ENCODE assay signal across 22 cellular contexts in the genomic region with DNA sequence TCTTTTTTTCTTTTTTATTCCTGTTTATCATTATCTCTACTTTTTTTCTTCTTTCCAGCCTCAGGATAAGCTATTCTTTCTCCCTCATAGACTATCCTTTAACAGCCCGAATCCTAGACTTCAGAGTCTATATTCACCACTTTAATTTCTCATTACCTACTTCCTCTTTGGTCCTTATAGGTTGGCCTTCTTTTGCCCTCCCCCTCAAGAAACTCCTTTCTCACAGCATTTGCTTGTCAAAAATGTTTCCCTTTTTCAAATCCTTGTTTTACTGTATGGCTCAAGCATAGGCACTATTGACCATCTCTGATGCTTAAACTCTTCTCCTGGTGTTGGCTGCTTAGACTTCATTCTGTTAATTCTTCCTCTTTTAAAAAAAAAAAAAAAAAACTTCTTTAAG. TPM values are rescaled to one million over a fixed set of nuclear protein-coding genes. Genes with fewer than 3 reads are reported as not detected.
DNase-seq lines count a peak whose midpoint lies in the region; ATAC-seq, FAIRE-seq and TF ChIP-seq lines count a peak whose summit lies in the region.
"Had no signal": no experiment of that assay in that cellular context is flagged by ENCODE, and none has a peak within 500 bp of the region (broad histone marks: within the 10 kb centered on the region; RNA-seq: fewer than 3 reads in every experiment).

No MANE protein-coding gene starts in this region.

- no peak for ATAC-seq in GM21717 (IDR thresholded peaks at IDR 0.05; ENCODE audit: unreplicated experiment)
- ATAC-seq in body of pancreas = no peak
- ATAC-seq: CD8-positive, alpha-beta T cell; effector memory CD8-positive, alpha-beta T cell; stimulated activated naive CD8-positive, alpha-beta T cell treated with anti-CD3 and anti-CD28 coated beads, Interleukin-15, amount 100 ng/mL, for 72 hours had no signal

- 69 to 90% methylated on average over 1 of the region's 1 CpG for WGBS in body of pancreas, 2 donors

- no peak overlapping the region for H3K4me3 Mint-ChIP-seq in nephron progenitor cell
- H3K4me3 Mint-ChIP-seq: CD8-positive, alpha-beta T cell; effector memory CD8-positive, alpha-beta T cell; stimulated activated naive CD8-positive, alpha-beta T cell treated with anti-CD3 and anti-CD28 coated beads, Interleukin-15, amount 100 ng/mL, for 72 hours; type B pancreatic cell had no signal

- no peaks in the 10 kb centered on the region for H3K4me1 Mint-ChIP-seq in nephron progenitor cell
- H3K4me1 Mint-ChIP-seq: stimulated activated naive CD8-positive, alpha-beta T cell treated with anti-CD3 and anti-CD28 coated beads, Interleukin-15, amount 100 ng/mL, for 72 hours had no signal

- H3K4me1 ChIP-seq in Karpas-422 (ENCODE audit: low read length) (peaks cover 15% of the 10 kb centered on the region), body of pancreas (no peaks in the 10 kb centered on the region)
- H3K4me1 ChIP-seq: sigmoid colon had no signal

- TF ChIP-seq CTCF in nephron progenitor cell (IDR thresholded peaks at IDR 0.05) = no peak
- TF ChIP-seq CTCF in body of pancreas (IDR thresholded peaks at IDR 0.05) = no peak

- H3K27ac ChIP-seq in Karpas-422 (ENCODE audit: low read length) = peak overlapping the region; percentile 18; the same call in 1 of the 2 replicates
- no peak overlapping the region for H3K27ac ChIP-seq in body of pancreas
- H3K27ac ChIP-seq: sigmoid colon had no signal

- H3K36me3 ChIP-seq in Karpas-422 (ENCODE audit: insufficient read depth, low read length) = peaks cover 34% of the 10 kb centered on the region; the same call in 1 of the 2 replicates
- no peaks in the 10 kb centered on the region for H3K36me3 ChIP-seq in body of pancreas (replicated peaks in 1 of 2; ENCODE audit: insufficient read depth in 1 of 2, low read depth in 2 of 2)

- peaks cover 2% of the 10 kb centered on the region for H3K27me3 Mint-ChIP-seq in nephron progenitor cell (ENCODE audit: low read depth, poor library complexity)
- H3K27me3 Mint-ChIP-seq: effector memory CD8-positive, alpha-beta T cell; stimulated activated naive CD8-positive, alpha-beta T cell treated with anti-CD3 and anti-CD28 coated beads, Interleukin-15, amount 100 ng/mL, for 72 hours; type B pancreatic cell had no signal

- FAIRE-seq in GM18507 (lab: Jason Lieb, UNC) = peak; percentile 47

- H3K9me3 ChIP-seq in Karpas-422 (ENCODE audit: low read length) = no peaks in the 10 kb centered on the region
- H3K9me3 ChIP-seq in body of pancreas = no peaks in the 10 kb centered on the region
- H3K9me3 ChIP-seq: sigmoid colon, SK-N-SH had no signal

- no peak overlapping the region for H3K9ac ChIP-seq in Karpas-422 (ENCODE audit: low read length)
- H3K9ac ChIP-seq: SK-N-SH had no signal

- no peak for TF ChIP-seq POLR2A in body of pancreas (IDR thresholded peaks at IDR 0.05)

- H3K79me2 ChIP-seq in Karpas-422 (ENCODE audit: low read length) = no peaks in the 10 kb centered on the region; the same call in 1 of the 2 replicates

- peaks cover 1% of the 10 kb centered on the region for H3K9me3 Mint-ChIP-seq in nephron progenitor cell
- H3K9me3 Mint-ChIP-seq: CD8-positive, alpha-beta T cell; effector memory CD8-positive, alpha-beta T cell; stimulated activated naive CD8-positive, alpha-beta T cell treated with anti-CD3 and anti-CD28 coated beads, Interleukin-15, amount 100 ng/mL, for 72 hours; type B pancreatic cell had no signal

- H2AFZ ChIP-seq in Karpas-422 (ENCODE audit: low read length) = 0 out of 2 replicates have a peak overlapping the region, but pooled peaks have one; percentile 7

- H3K4me2 ChIP-seq in Karpas-422 (ENCODE audit: low read depth, low read length, poor library complexity, severe bottlenecking) = peak overlapping the region; percentile 33
- H3K4me2 ChIP-seq: SK-N-SH had no signal

- no peak for DNase-seq in GM18507 (ENCODE audit: extremely low spot score, insufficient read length, low read depth)
- peak; percentile 77 for DNase-seq in Karpas-422
- peak; percentile 6 for DNase-seq in SKM-1 (lab: John Stamatoyannopoulos, UW; ENCODE audit: unreplicated experiment)
- no peak for DNase-seq in nephron progenitor cell
- DNase-seq in activated CD4-positive, CD25-positive, alpha-beta regulatory T cell (lab: John Stamatoyannopoulos, UW) = no peak
- DNase-seq in NCI-H128 (lab: John Stamatoyannopoulos, UW; ENCODE audit: unreplicated experiment) = no peak
- DNase-seq in body of pancreas = no peak
- DNase-seq: activated CD4-positive, alpha-beta T cell treated with anti-CD3 and anti-CD28 coated beads, Interleukin-2, amount 50 U/mL, for 48 hours; activated naive CD4-positive, alpha-beta T cell treated with Interleukin-2 at 50 U/mL for 16 hours; aorta; CD8-positive, alpha-beta T cell; DMS79 treated with DMSO at 0.1 percent for 48 hours; effector memory CD8-positive, alpha-beta T cell; glutamatergic neuron; NCI-H1105; NCI-H2107; NCI-H524 treated with DMSO at 0.1 percent for 48 hours; sigmoid colon; SK-N-SH; stimulated activated naive CD8-positive, alpha-beta T cell treated with anti-CD3 and anti-CD28 coated beads, Interleukin-15, amount 100 ng/mL, for 72 hours had no signal

- H3K4me3 ChIP-seq in Karpas-422 (ENCODE audit: low read length) = no peak overlapping the region
- no peak overlapping the region for H3K4me3 ChIP-seq in body of pancreas
- H3K4me3 ChIP-seq: sigmoid colon had no signal

- no peaks in the 10 kb centered on the region for H3K27me3 ChIP-seq in Karpas-422 (ENCODE audit: low read length)
- no peaks in the 10 kb centered on the region for H3K27me3 ChIP-seq in body of pancreas
- H3K27me3 ChIP-seq: sigmoid colon had no signal

- no peaks in the 10 kb centered on the region for H3K9me2 ChIP-seq in Karpas-422 (replicated peaks; ENCODE audit: insufficient read depth, low read length)
- H3K9me2 ChIP-seq: SK-N-SH had no signal

- intact Hi-C loops in body of pancreas (cut with DNase I) = no loop called here

- peaks cover 74% of the 10 kb centered on the region for H3K36me3 Mint-ChIP-seq in nephron progenitor cell (ENCODE audit: low read depth)

- no peaks in the 10 kb centered on the region for H4K20me1 ChIP-seq in Karpas-422 (ENCODE audit: insufficient read depth, low read depth, low read length)

- peak overlapping the region; percentile 2 for H3K27ac Mint-ChIP-seq in nephron progenitor cell
- H3K27ac Mint-ChIP-seq: CD8-positive, alpha-beta T cell; effector memory CD8-positive, alpha-beta T cell; type B pancreatic cell had no signal

RNA-seq across cellular contexts. Expression of a gene that starts 52.5 kb away (rescaled TPM):
- total RNA-seq in Karpas-422 (2014; rRNA removed; shearing (Covaris generic); ENCODE audit: low replicate concordance) = 31.4 and 42.3 TPM in 2 replicates
- total RNA-seq in body of pancreas = 10 to 100 TPM in 1 of 2 donors, 1 to 10 TPM in 1; 9.2 to 20.0 TPM

RNA-seq across cellular contexts. Expression of a gene that starts 52.6 kb away (rescaled TPM):
- 51.3 and 71.7 TPM in 2 replicates for total RNA-seq in Karpas-422 (2014; rRNA removed; shearing (Covaris generic); ENCODE audit: low replicate concordance)
- 10 to 100 TPM; 11.5 to 26.5 TPM for total RNA-seq in body of pancreas

Comparison
In these comparisons a context has a peak if more than half of its experiments do, and no peak if none do; other contexts are left out.
1. DNase-seq: peak in Karpas-422 (single experiment) and SKM-1 (single experiment); none in GM18507 (single experiment), nephron progenitor cell (single experiment), activated CD4-positive, CD25-positive, alpha-beta regulatory T cell (0 of 4), NCI-H128 (single experiment) and body of pancreas (0 of 4).